In the genomic region with DNA sequence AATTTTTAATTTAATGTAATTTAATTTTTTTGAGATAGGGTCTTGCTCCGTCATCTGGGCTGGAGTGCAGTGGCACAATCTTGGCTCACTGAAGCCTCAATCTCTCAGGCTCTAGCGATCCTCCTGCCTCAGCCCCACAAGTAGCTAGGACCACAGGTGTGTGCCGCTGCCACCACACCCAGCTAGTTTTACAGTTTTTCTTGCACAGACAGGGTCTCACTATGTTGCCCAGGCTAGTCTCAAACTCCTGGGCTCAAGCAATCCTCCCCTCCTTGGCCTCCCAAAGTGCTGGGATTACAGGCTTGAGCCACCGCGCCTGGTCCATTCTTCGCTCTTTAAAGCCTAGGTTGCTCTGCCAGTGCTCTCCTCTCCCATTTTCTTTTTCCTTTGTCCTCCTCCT, we compare ENCODE assay signal across 37 cellular contexts. TPM values are rescaled to one million over a fixed set of nuclear protein-coding genes. Genes with fewer than 3 reads are reported as not detected.
DNase-seq lines count a peak whose midpoint lies in the region; ATAC-seq and TF ChIP-seq lines count a peak whose summit lies in the region.
"Had no signal": no experiment of that assay in that cellular context is flagged by ENCODE, and none has a peak within 500 bp of the region (broad histone marks: within the 10 kb centered on the region; RNA-seq: fewer than 3 reads in every experiment).

No MANE protein-coding gene starts in this region.

- H3K4me1 Mint-ChIP-seq in MCF 10A (ENCODE audit: insufficient read depth, unreplicated experiment): peaks cover 29% of the 10 kb centered on the region
- H3K4me1 Mint-ChIP-seq: central memory CD8-positive, alpha-beta T cell; memory B cell had no signal

- no peaks in the 10 kb centered on the region for H3K79me1 ChIP-seq in mesenchymal stem cell (replicated peaks; ENCODE audit: low read length, poor library complexity, severe bottlenecking)

- intact Hi-C loops in MCF 10A (cut with micrococcal nuclease): loop anchor here (5.0 kb wide), 1 partner anchor 70 kb away; no protein-coding TSS in a partner anchor

- POLR2A ChIA-PET in MCF 10A (lab: Yijun Ruan, JAX): interaction anchor here (0.9 to 2.5 kb wide), 7 partner anchors 27 to 96 kb away, joined by 3 to 29 read pairs (median 5); no protein-coding TSS in a partner anchor

- H3K18ac ChIP-seq in mesenchymal stem cell (ENCODE audit: low read depth in 1 of 2, low read length in 2 of 2): no peak overlapping the region

- TF ChIP-seq POLR2A in Peyer's patch (IDR thresholded peaks at IDR 0.05) (no peak), suprapubic skin (IDR thresholded peaks at IDR 0.05) (no peak), GM18505 (IDR thresholded peaks at IDR 0.05; ENCODE audit: borderline replicate concordance, extremely low read depth, insufficient read depth, insufficient read length) (no peak)

- no peak for TF ChIP-seq EP300 in suprapubic skin (IDR thresholded peaks at IDR 0.05)

- H2AK5ac ChIP-seq in mesenchymal stem cell (ENCODE audit: low read length, severe bottlenecking): no peak overlapping the region

- CTCF ChIA-PET in MCF 10A (lab: Yijun Ruan, JAX): no interaction called here

- H4K8ac ChIP-seq in mesenchymal stem cell (ENCODE audit: low read length): no peak overlapping the region

- peak in 2 of 3 donors; percentile 7 to 22 for DNase-seq in Peyer's patch
- no peak for DNase-seq in MCF 10A (ENCODE audit: unreplicated experiment)
- DNase-seq in mesenchymal stem cell: no peak
- DNase-seq in suprapubic skin (ENCODE audit: low spot score in 2 of 2): peak in 1 of 2 donors; percentile 22
- DNase-seq in GM19238 (ENCODE audit: insufficient read length, low spot score): no peak
- DNase-seq in putamen (ENCODE audit: low spot score): no peak
- DNase-seq: activated CD4-positive, alpha-beta T cell treated with anti-CD3 and anti-CD28 coated beads, Interleukin-2, amount 50 U/mL, for 1 hour; activated naive CD4-positive, alpha-beta T cell treated with Interleukin-2 at 50 U/mL for 16 hours; activated T-cell treated with anti-CD3 and anti-CD28 coated beads, Interleukin-2, amount 50 U/mL, for 72 hours; hypothalamus; MM.1S; NCI-H1105 treated with DMSO at 0.1 percent for 48 hours; NCI-H1930; NCI-H2171 treated with DMSO at 0.1 percent for 48 hours; NCI-H510A; stimulated activated CD4-positive, alpha-beta T cell treated with anti-CD3 and anti-CD28 coated beads, Interleukin-2, amount 100 ng/mL, for 24 hours; T1000; upper lobe of left lung; WERI-Rb-1 had no signal

- H3K9me3 Mint-ChIP-seq in MCF 10A (ENCODE audit: unreplicated experiment): peaks cover 8% of the 10 kb centered on the region

- H3K27ac ChIP-seq in Peyer's patch (no peak overlapping the region), mesenchymal stem cell (ENCODE audit: low read length, poor library complexity, severe bottlenecking) (no peak overlapping the region), suprapubic skin (peak overlapping the region; percentile 44)
- H3K27ac ChIP-seq: BLaER1, GM23248, KMS-11, neural progenitor cell, parathyroid adenoma, right atrium auricular region, upper lobe of left lung, WERI-Rb-1 had no signal

- H2BK15ac ChIP-seq in mesenchymal stem cell (ENCODE audit: low read depth, poor library complexity, severe bottlenecking): no peak overlapping the region

- H3K4me2 ChIP-seq in mesenchymal stem cell (ENCODE audit: low read length, poor library complexity, severe bottlenecking): no peak overlapping the region
- H3K4me2 ChIP-seq: BLaER1, KMS-11, neural progenitor cell had no signal

- H3K4me3 ChIP-seq in Peyer's patch (no peak overlapping the region), mesenchymal stem cell (ENCODE audit: insufficient read depth in 1 of 2, low read depth in 1 of 2, low read length in 2 of 2) (no peak overlapping the region), suprapubic skin (no peak overlapping the region)
- H3K4me3 ChIP-seq: BLaER1, GM23248, neural progenitor cell, right atrium auricular region, upper lobe of left lung had no signal

- H3K14ac ChIP-seq in mesenchymal stem cell (ENCODE audit: low read length in 2 of 2): no peak overlapping the region

- H3K4me3 Mint-ChIP-seq in MCF 10A (ENCODE audit: unreplicated experiment): no peak overlapping the region
- H3K4me3 Mint-ChIP-seq: activated T-cell treated with anti-CD3 and anti-CD28 coated beads, Interleukin-2, amount 50 U/mL, for 72 hours; central memory CD8-positive, alpha-beta T cell; memory B cell; neural progenitor cell; stimulated activated naive CD8-positive, alpha-beta T cell treated with anti-CD3 and anti-CD28 coated beads, Interleukin-15, Interleukin-2, amounts not matched to agents 100 ng/mL and 50 ng/mL, for 24 hours had no signal

- H3K23ac ChIP-seq in mesenchymal stem cell (ENCODE audit: low read length in 2 of 2): no peak overlapping the region

- H2AFZ ChIP-seq in mesenchymal stem cell (ENCODE audit: low read depth, low read length): no peak overlapping the region
- H2AFZ ChIP-seq: GM23248, neural progenitor cell, parathyroid adenoma had no signal

- H3K9ac ChIP-seq in mesenchymal stem cell (ENCODE audit: low read length): no peak overlapping the region
- H3K9ac ChIP-seq: BLaER1, GM23248, KMS-11, neural progenitor cell, parathyroid adenoma had no signal

- H3K27me3 ChIP-seq in Peyer's patch: no peaks in the 10 kb centered on the region
- no peaks in the 10 kb centered on the region for H3K27me3 ChIP-seq in mesenchymal stem cell (ENCODE audit: control insufficient read depth in 1 of 2, insufficient read depth in 1 of 2, low read length in 2 of 2)
- H3K27me3 ChIP-seq in suprapubic skin: no peaks in the 10 kb centered on the region
- H3K27me3 ChIP-seq: BLaER1, neural progenitor cell, right atrium auricular region, upper lobe of left lung had no signal

- H3K27ac Mint-ChIP-seq in MCF 10A (ENCODE audit: low read depth, unreplicated experiment): peak overlapping the region; percentile 67
- H3K27ac Mint-ChIP-seq: activated T-cell treated with anti-CD3 and anti-CD28 coated beads, Interleukin-2, amount 50 U/mL, for 72 hours; memory B cell; stimulated activated naive CD8-positive, alpha-beta T cell treated with anti-CD3 and anti-CD28 coated beads, Interleukin-15, Interleukin-2, amounts not matched to agents 100 ng/mL and 50 ng/mL, for 24 hours had no signal

- H3K4me1 ChIP-seq in Peyer's patch (no peaks in the 10 kb centered on the region), mesenchymal stem cell (ENCODE audit: control insufficient read depth, insufficient read depth, low read depth, low read length) (peaks cover 4% of the 10 kb centered on the region), suprapubic skin (peaks cover 44% of the 10 kb centered on the region)
- H3K4me1 ChIP-seq: neural progenitor cell, parathyroid adenoma had no signal

- H3K4ac ChIP-seq in mesenchymal stem cell (ENCODE audit: low read depth in 1 of 2, low read length in 2 of 2): no peak overlapping the region

- H3K36me3 ChIP-seq in Peyer's patch (no peaks in the 10 kb centered on the region), mesenchymal stem cell (ENCODE audit: control insufficient read depth in 1 of 2, insufficient read depth in 2 of 2, low read depth in 1 of 2, low read length in 2 of 2) (no peaks in the 10 kb centered on the region), suprapubic skin (no peaks in the 10 kb centered on the region)
- H3K36me3 ChIP-seq: BLaER1, right atrium auricular region, upper lobe of left lung, WERI-Rb-1 had no signal

- H3K27me3 Mint-ChIP-seq in MCF 10A (ENCODE audit: insufficient read depth, unreplicated experiment): no peaks in the 10 kb centered on the region
- H3K27me3 Mint-ChIP-seq: stimulated activated naive CD8-positive, alpha-beta T cell treated with anti-CD3 and anti-CD28 coated beads, Interleukin-15, Interleukin-2, amounts not matched to agents 100 ng/mL and 50 ng/mL, for 24 hours had no signal

- H4K91ac ChIP-seq in mesenchymal stem cell (ENCODE audit: low read length): peak overlapping the region; percentile 30

- no peak for ATAC-seq in GM18909 (IDR thresholded peaks at IDR 0.05; ENCODE audit: poor library complexity, unreplicated experiment)
- no peak for ATAC-seq in GM18505 (IDR thresholded peaks at IDR 0.05; ENCODE audit: unreplicated experiment)
- ATAC-seq: activated T-cell treated with anti-CD3 and anti-CD28 coated beads, Interleukin-2, amount 50 U/mL, for 72 hours; left lobe of liver had no signal

- no peak overlapping the region for H2BK5ac ChIP-seq in mesenchymal stem cell (ENCODE audit: low read depth, low read length, poor library complexity, severe bottlenecking)

- no TSS peak for BruUV-seq in MCF 10A (replicated peaks; lab: Mats Ljungman, UMichigan)

- H3K36me3 Mint-ChIP-seq in MCF 10A (ENCODE audit: insufficient read depth, unreplicated experiment): peaks cover 8% of the 10 kb centered on the region
- H3K36me3 Mint-ChIP-seq: neural progenitor cell had no signal

- H2BK120ac ChIP-seq in mesenchymal stem cell (ENCODE audit: low read depth, low read length): no peak overlapping the region

- WGBS in mesenchymal stem cell: 90% methylated on average over 6 of the region's 6 CpGs
- 89% methylated on average over 6 of the region's 6 CpGs for WGBS in suprapubic skin

- no peak overlapping the region for H2BK12ac ChIP-seq in mesenchymal stem cell (ENCODE audit: low read length in 2 of 2)

- H3K9me3 ChIP-seq in Peyer's patch (no peaks in the 10 kb centered on the region), mesenchymal stem cell (ENCODE audit: control insufficient read depth, low read length) (peaks cover 26% of the 10 kb centered on the region), suprapubic skin (no peaks in the 10 kb centered on the region)

- TF ChIP-seq CTCF in Peyer's patch (IDR thresholded peaks at IDR 0.05) (no peak), MCF 10A (IDR thresholded peaks at IDR 0.05; ENCODE audit: unreplicated experiment) (no peak), suprapubic skin (IDR thresholded peaks at IDR 0.05) (no peak)

RNA-seq across cellular contexts. Expression of a gene that starts 12.9 kb away (rescaled TPM):
- not detected for total RNA-seq in Peyer's patch
- 0.25 and 0.75 TPM in 2 replicates for total RNA-seq in MCF 10A (2022)
- not detected for polyA plus RNA-seq in mesenchymal stem cell (2013, experiment 1 of 2)
- not detected for polyA plus RNA-seq in mesenchymal stem cell (2013, experiment 2 of 2)
- total RNA-seq in suprapubic skin: 100 to 1,000 TPM in 2 of 4 donors, 10 to 100 TPM in 2; 27.4 to 296 (median 105) TPM
- total RNA-seq: activated T-cell treated with anti-CD3 and anti-CD28 coated beads, Interleukin-2, amount 50 U/mL, for 72 hours; dermis microvascular lymphatic vessel endothelial cell; G401; GM23248; left lobe of liver; myocyte; right atrium auricular region; RPMI7951; SK-MEL-5; upper lobe of left lung had no signal
- polyA plus RNA-seq: AG04450, GM23248 had no signal

RNA-seq across cellular contexts. Expression of a gene that starts 38.3 kb away (rescaled TPM):
- total RNA-seq in Peyer's patch (not detected), MCF 10A (2022) (not detected in 2 replicates), suprapubic skin (1,000 to 10,000 TPM in 3 of 4 donors, 100 to 1,000 TPM in 1; 429 to 3,135 (median 2,230) TPM)
- not detected for polyA plus RNA-seq in mesenchymal stem cell (2013, experiment 1 of 2)
- polyA plus RNA-seq in mesenchymal stem cell (2013, experiment 2 of 2): not detected
- total RNA-seq: activated T-cell treated with anti-CD3 and anti-CD28 coated beads, Interleukin-2, amount 50 U/mL, for 72 hours; dermis microvascular lymphatic vessel endothelial cell; G401; GM23248; left lobe of liver; myocyte; right atrium auricular region; RPMI7951; SK-MEL-5; upper lobe of left lung had no signal
- polyA plus RNA-seq: AG04450, GM23248 had no signal

Comparison
In these comparisons a context has a peak if more than half of its experiments do, and no peak if none do; other contexts are left out.
1. DNase-seq: peak in Peyer's patch (2 of 3); none in MCF 10A (single experiment), mesenchymal stem cell (single experiment), GM19238 (single experiment) and putamen (single experiment).
2. RNA of a gene that starts 12.9 kb away (total RNA-seq): 27.4 to 296 TPM in suprapubic skin; 0.25 to 0.75 TPM in MCF 10A and not detected in Peyer's patch; every median in the first group is over 10 times any median in the second.
3. RNA of a gene that starts 38.3 kb away (total RNA-seq): 429 to 3,135 TPM in suprapubic skin; not detected in Peyer's patch and not detected in MCF 10A; every median in the first group is over 100 times any median in the second.